Comparison of ENCODE assay signal across 10 cellular contexts in the genomic region with DNA sequence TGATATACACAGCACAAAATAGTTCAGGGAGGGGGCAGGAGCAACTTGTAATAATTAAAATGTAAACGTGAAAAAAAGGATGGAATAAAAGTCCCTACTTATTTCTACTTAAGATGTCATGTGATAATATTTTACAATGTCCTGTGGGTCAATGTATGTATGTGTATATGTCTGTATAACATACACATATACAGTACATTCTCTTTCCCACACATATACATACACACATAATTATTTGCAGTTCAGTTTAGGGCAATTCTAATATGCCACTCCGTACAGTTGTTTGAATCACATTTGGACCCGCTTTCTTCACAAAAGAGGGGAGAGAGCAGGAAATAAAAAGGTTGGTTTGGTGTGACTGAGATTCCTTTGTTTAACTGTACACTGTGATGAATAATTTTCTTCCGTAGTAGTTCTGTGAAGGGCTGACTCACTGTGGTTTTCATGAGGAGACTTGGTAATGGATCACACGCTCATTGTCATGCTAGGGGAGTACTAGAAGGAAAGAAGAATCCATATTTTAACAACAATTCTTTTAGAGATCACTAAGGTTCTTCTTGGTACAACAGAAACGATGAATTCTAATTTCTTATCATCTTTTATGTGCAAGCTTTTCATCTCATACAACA. TPM values are rescaled to one million over a fixed set of nuclear protein-coding genes. Genes with fewer than 3 reads are reported as not detected.
DNase-seq lines count a peak whose midpoint lies in the region; ATAC-seq and TF ChIP-seq lines count a peak whose summit lies in the region.
"Had no signal": no experiment of that assay in that cellular context is flagged by ENCODE, and none has a peak within 500 bp of the region (broad histone marks: within the 10 kb centered on the region; RNA-seq: fewer than 3 reads in every experiment).

No MANE protein-coding gene starts in this region.

- no peaks in the 10 kb centered on the region for H3K27me3 Mint-ChIP-seq in progenitor cell of endocrine pancreas
- H3K27me3 Mint-ChIP-seq: central memory CD8-positive, alpha-beta T cell had no signal

- H3K4me3 Mint-ChIP-seq in progenitor cell of endocrine pancreas (ENCODE audit: low read depth), result no peak overlapping the region
- H3K4me3 Mint-ChIP-seq: central memory CD8-positive, alpha-beta T cell had no signal

- H3K4me1 Mint-ChIP-seq in progenitor cell of endocrine pancreas (ENCODE audit: low read depth), result peaks cover 8% of the 10 kb centered on the region
- H3K4me1 Mint-ChIP-seq: central memory CD8-positive, alpha-beta T cell had no signal

- H3K4me3 ChIP-seq in brain microvascular endothelial cell (ENCODE audit: low read depth, low read length), result no peak overlapping the region
- H3K4me3 ChIP-seq: right atrium auricular region had no signal

- DNase-seq in NCI-H226 (peak; percentile 79), brain microvascular endothelial cell (peak; percentile 91), progenitor cell of endocrine pancreas (ENCODE audit: low spot score, unreplicated experiment) (no peak), NCI-H1105 (lab: John Stamatoyannopoulos, UW) (no peak), NCI-H446 (lab: John Stamatoyannopoulos, UW) (no peak), NCI-H774 (lab: John Stamatoyannopoulos, UW) (no peak)

- H3K36me3 Mint-ChIP-seq in progenitor cell of endocrine pancreas (ENCODE audit: insufficient read depth), result peaks cover 10% of the 10 kb centered on the region

- TF ChIP-seq CTCF in brain microvascular endothelial cell (IDR thresholded peaks at IDR 0.05; ENCODE audit: low read depth, low read length, missing control alignments) (no peak), progenitor cell of endocrine pancreas (IDR thresholded peaks at IDR 0.05; ENCODE audit: unreplicated experiment) (no peak)

- peak overlapping the region; percentile 47 for H3K27ac Mint-ChIP-seq in progenitor cell of endocrine pancreas

- H3K27ac ChIP-seq in brain microvascular endothelial cell, result peak overlapping the region; percentile 92
- H3K27ac ChIP-seq: right atrium auricular region had no signal

- in situ Hi-C loops in brain microvascular endothelial cell (cut with HindIII; ENCODE audit: low pct_ligation_motif_present, low sequenced_read_pairs), result no loop called here

- no peaks in the 10 kb centered on the region for H3K27me3 ChIP-seq in brain microvascular endothelial cell (replicated peaks)
- H3K27me3 ChIP-seq: right atrium auricular region had no signal

- peak; percentile 74 for ATAC-seq in GM21786 (IDR thresholded peaks at IDR 0.05; ENCODE audit: unreplicated experiment)
- ATAC-seq in GM18909 (IDR thresholded peaks at IDR 0.05; ENCODE audit: poor library complexity, unreplicated experiment), result no peak

- H3K36me3 ChIP-seq in brain microvascular endothelial cell (replicated peaks), result no peaks in the 10 kb centered on the region

- H3K9me3 Mint-ChIP-seq in progenitor cell of endocrine pancreas (ENCODE audit: low read depth), result no peaks in the 10 kb centered on the region
- H3K9me3 Mint-ChIP-seq: central memory CD8-positive, alpha-beta T cell had no signal

RNA-seq across cellular contexts. Expression of gene ACOT12, which starts 26.2 kb away (rescaled TPM):
- not detected in 2 replicates for total RNA-seq in progenitor cell of endocrine pancreas
- total RNA-seq: right atrium auricular region had no signal

Comparison
In these comparisons a context has a peak if more than half of its experiments do, and no peak if none do; other contexts are left out.
1. DNase-seq: peak in NCI-H226 (single experiment) and brain microvascular endothelial cell (single experiment); none in progenitor cell of endocrine pancreas (single experiment), NCI-H1105 (single experiment), NCI-H446 (0 of 2) and NCI-H774 (single experiment).